Comparison of ENCODE assay signal across 8 cellular contexts in the genomic region with DNA sequence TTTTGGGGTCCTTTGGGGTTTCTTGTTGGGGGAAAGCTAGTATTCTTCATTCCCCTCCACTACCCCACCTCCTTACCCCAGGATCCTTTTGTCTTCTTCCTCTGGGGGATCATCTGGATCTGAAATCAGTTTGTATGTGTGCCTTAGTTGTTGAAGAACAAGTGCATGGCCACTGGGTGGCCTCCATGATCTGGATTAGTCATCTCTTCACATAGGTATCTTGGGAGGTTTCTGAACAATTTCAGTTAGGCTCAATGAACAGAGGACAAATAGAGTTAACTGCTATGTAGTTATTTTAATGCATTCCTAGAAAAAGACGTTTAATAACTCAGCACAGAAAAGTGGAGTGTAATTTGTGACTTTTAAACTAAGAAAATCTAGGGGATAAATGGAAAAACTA. TPM values are rescaled to one million over a fixed set of nuclear protein-coding genes. Genes with fewer than 3 reads are reported as not detected.
DNase-seq lines count a peak whose midpoint lies in the region; ATAC-seq and TF ChIP-seq lines count a peak whose summit lies in the region.

No MANE protein-coding gene starts in this region.

- TF ChIP-seq EP300 in suprapubic skin (IDR thresholded peaks at IDR 0.05) (no peak), upper lobe of left lung (IDR thresholded peaks at IDR 0.05) (no peak)

- no peak overlapping the region for H2BK5ac ChIP-seq in mesendoderm (ENCODE audit: low read length)

- no peak overlapping the region for H2BK15ac ChIP-seq in mesendoderm (replicated peaks; ENCODE audit: low read depth)

- no peaks in the 10 kb centered on the region for H3K79me1 ChIP-seq in mesendoderm (ENCODE audit: low read length)

- DNase-seq in SIG-M5 treated with dmso at 0.1 percent for 504 hours (lab: John Stamatoyannopoulos, UW; ENCODE audit: unreplicated experiment) = peak; percentile 16
- DNase-seq in SIG-M5 (lab: John Stamatoyannopoulos, UW) = no peak
- DNase-seq in UCSD-AML1 (lab: John Stamatoyannopoulos, UW; ENCODE audit: unreplicated experiment) = peak; percentile 36
- peak; percentile 80 for DNase-seq in mesendoderm
- no peak for DNase-seq in suprapubic skin (ENCODE audit: low spot score in 2 of 2)
- DNase-seq in pons (ENCODE audit: low spot score) = no peak
- DNase-seq in upper lobe of left lung = no peak

- H2BK120ac ChIP-seq in mesendoderm (ENCODE audit: low read depth, low read length) = no peak overlapping the region

- H3K4ac ChIP-seq in mesendoderm (ENCODE audit: low read depth, low read length) = no peak overlapping the region

- TF ChIP-seq CTCF in suprapubic skin (IDR thresholded peaks at IDR 0.05) (no peak), upper lobe of left lung (IDR thresholded peaks at IDR 0.05) (peak in 1 of 6 experiments; percentile 12)

- no peak overlapping the region for H3K9ac ChIP-seq in mesendoderm (ENCODE audit: low read length)

- no peak overlapping the region for H2AK5ac ChIP-seq in mesendoderm (ENCODE audit: low read length)

- no peak overlapping the region for H4K5ac ChIP-seq in mesendoderm (ENCODE audit: low read length)

- H3K9me3 ChIP-seq in suprapubic skin = no peaks in the 10 kb centered on the region
- H3K9me3 ChIP-seq in upper lobe of left lung = no peaks in the 10 kb centered on the region

- H3K4me2 ChIP-seq in mesendoderm (ENCODE audit: low read length) = no peak overlapping the region

- no peaks in the 10 kb centered on the region for H3K36me3 ChIP-seq in mesendoderm (ENCODE audit: control insufficient read depth, insufficient read depth, low read length)
- H3K36me3 ChIP-seq in suprapubic skin = no peaks in the 10 kb centered on the region
- no peaks in the 10 kb centered on the region for H3K36me3 ChIP-seq in upper lobe of left lung

- H3K27ac ChIP-seq in mesendoderm (ENCODE audit: low read depth, low read length) = no peak overlapping the region
- no peak overlapping the region for H3K27ac ChIP-seq in suprapubic skin
- H3K27ac ChIP-seq in upper lobe of left lung = no peak overlapping the region

- no peak overlapping the region for H4K8ac ChIP-seq in mesendoderm (ENCODE audit: low read depth, low read length)

- no peak overlapping the region for H3K56ac ChIP-seq in mesendoderm (ENCODE audit: low read length)

- peak; percentile 50 for ATAC-seq in HG03159 (IDR thresholded peaks at IDR 0.05; ENCODE audit: unreplicated experiment)
- ATAC-seq in upper lobe of left lung (ENCODE audit: low FRiP score in 2 of 2) = no peak

- H3K4me1 ChIP-seq in mesendoderm (ENCODE audit: control insufficient read depth, low read depth, low read length) = peaks cover 2% of the 10 kb centered on the region
- H3K4me1 ChIP-seq in suprapubic skin = no peaks in the 10 kb centered on the region
- no peaks in the 10 kb centered on the region for H3K4me1 ChIP-seq in upper lobe of left lung

- no peaks in the 10 kb centered on the region for H3K79me2 ChIP-seq in mesendoderm (ENCODE audit: control insufficient read depth, insufficient read depth, low read length)

- H3K27me3 ChIP-seq in mesendoderm (ENCODE audit: insufficient read depth, low read length, poor library complexity) = no peaks in the 10 kb centered on the region
- H3K27me3 ChIP-seq in suprapubic skin = no peaks in the 10 kb centered on the region
- no peaks in the 10 kb centered on the region for H3K27me3 ChIP-seq in upper lobe of left lung

- no peak overlapping the region for H3K4me3 ChIP-seq in mesendoderm (ENCODE audit: low read length)
- H3K4me3 ChIP-seq in suprapubic skin = no peak overlapping the region
- no peak overlapping the region for H3K4me3 ChIP-seq in upper lobe of left lung

- TF ChIP-seq POLR2A in suprapubic skin (IDR thresholded peaks at IDR 0.05) (no peak), upper lobe of left lung (IDR thresholded peaks at IDR 0.05) (no peak)

- WGBS in mesendoderm (ENCODE audit: extremely low coverage, insufficient coverage, low lambda C conversion rate) = no CpG with 5 or more reads among the region's 1 CpG
- 14% methylated on average over 1 of the region's 1 CpG for WGBS in suprapubic skin
- WGBS in upper lobe of left lung, 2 donors = 14 to 23% methylated on average over 1 of the region's 1 CpG

- H3K18ac ChIP-seq in mesendoderm (ENCODE audit: low read length) = no peak overlapping the region

- no peak overlapping the region for H3K23ac ChIP-seq in mesendoderm (ENCODE audit: low read length)

RNA-seq across cellular contexts. Expression of a gene that starts 7.1 kb away (rescaled TPM):
- polyA plus RNA-seq in mesendoderm (2013, experiment 1 of 2) = 11.3 TPM
- 11.7 TPM for polyA plus RNA-seq in mesendoderm (2013, experiment 2 of 2)
- total RNA-seq in suprapubic skin (10 to 100 TPM; 22.9 to 27.6 (median 26.4) TPM), upper lobe of left lung (10 to 100 TPM; 16.4 to 39.0 (median 32.9) TPM)

Comparison
In these comparisons a context has a peak if more than half of its experiments do, and no peak if none do; other contexts are left out.
1. DNase-seq: peak in SIG-M5 treated with dmso at 0.1 percent for 504 hours (single experiment), UCSD-AML1 (single experiment) and mesendoderm (single experiment); none in SIG-M5 (single experiment), suprapubic skin (0 of 2), pons (single experiment) and upper lobe of left lung (0 of 2).